In the genomic region with DNA sequence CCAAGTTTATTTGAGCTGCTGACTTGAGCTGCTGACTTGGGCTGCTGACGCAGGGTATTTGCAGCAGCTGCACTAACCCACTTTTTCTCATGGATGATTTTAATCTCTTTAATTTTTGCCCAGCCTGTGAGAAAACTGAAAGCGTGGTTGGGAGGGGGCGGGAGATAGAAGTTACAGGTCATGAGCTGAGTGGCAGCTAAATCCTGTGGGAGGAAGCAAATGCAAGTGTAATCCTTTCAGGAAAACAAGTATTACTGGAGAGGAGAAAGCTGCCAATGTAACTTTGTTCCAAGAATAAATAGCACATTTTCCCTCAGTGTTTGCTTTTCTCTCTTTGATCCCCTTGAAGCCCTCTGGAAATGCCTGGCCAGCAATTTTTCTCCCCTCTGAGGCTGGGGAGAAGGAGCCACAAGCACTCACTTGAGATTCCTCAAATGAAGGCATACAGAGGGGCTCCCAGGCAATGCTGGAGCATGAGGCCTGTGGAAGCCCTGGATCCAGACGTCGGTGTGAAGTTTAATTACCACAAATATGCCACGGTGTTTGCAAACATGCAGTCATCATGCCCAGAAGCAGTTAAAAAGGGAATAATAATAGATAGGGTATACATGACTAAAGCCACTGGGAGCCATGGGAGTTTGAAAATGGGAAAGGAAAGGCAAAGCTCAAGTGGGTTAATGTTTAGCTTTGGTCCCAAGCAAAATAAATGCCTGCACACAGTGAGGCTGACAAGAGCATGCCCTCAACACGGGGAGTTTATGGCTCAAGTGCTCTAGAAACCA, we compare ENCODE assay signal across 12 cellular contexts. TPM values are rescaled to one million over a fixed set of nuclear protein-coding genes. Genes with fewer than 3 reads are reported as not detected.
A peak's percentile ranks its signal among the peaks of the same experiment; 100 is the strongest.
DNase-seq lines count a peak whose midpoint lies in the region; ATAC-seq, FAIRE-seq and TF ChIP-seq lines count a peak whose summit lies in the region.
"Had no signal": no experiment of that assay in that cellular context is flagged by ENCODE, and none has a peak within 500 bp of the region (broad histone marks: within the 10 kb centered on the region; RNA-seq: fewer than 3 reads in every experiment).

No MANE protein-coding gene starts in this region.

- H3K27me3 ChIP-seq in A673 (replicated peaks; ENCODE audit: insufficient read depth, low read depth, low read length, poor library complexity) (no peaks in the 10 kb centered on the region), KMS-11 (ENCODE audit: insufficient read depth, low read depth) (no peaks in the 10 kb centered on the region), H1 (replicated peaks in 1 of 4; ENCODE audit: control insufficient read depth in 3 of 4, extremely low read depth in 1 of 4, insufficient read depth in 3 of 4, low read length in 3 of 4) (no peaks in the 10 kb centered on the region; a peak in 2 of 7 replicates), Karpas-422 (ENCODE audit: low read length) (no peaks in the 10 kb centered on the region)
- H3K27me3 ChIP-seq: BLaER1 treated with 17β-estradiol and CSF1 and Interleukin-3, amounts not matched to agents 10 nM and 100 nM had no signal

- H3K4ac ChIP-seq in H1 (replicated peaks; ENCODE audit: insufficient read length, low read depth, low read length): no peak overlapping the region

- DNase-seq in A673 (ENCODE audit: low spot score): peak; percentile 89
- no peak for DNase-seq in H1 (ENCODE audit: low read depth in 1 of 2, low spot score in 2 of 2)
- DNase-seq in myocyte (ENCODE audit: low read depth): peak; percentile 81
- no peak for DNase-seq in SK-N-DZ (ENCODE audit: low spot score)
- no peak for DNase-seq in Karpas-422
- no peak for DNase-seq in ecto neural progenitor cell (ENCODE audit: low spot score)
- DNase-seq: activated CD4-positive, alpha-beta T cell treated with anti-CD3 and anti-CD28 coated beads for 4 hours; activated naive CD8-positive, alpha-beta T cell treated with anti-CD3 and anti-CD28 coated beads, Interleukin-2, amount 50 U/mL, for 24 hours; NCI-H1048 had no signal

- no peak for TF ChIP-seq RAD21 in H1 (IDR thresholded peaks at IDR 0.05 in 1 of 2, conservative IDR thresholded peaks at IDR 0.05 in 1 of 2; ENCODE audit: low read depth in 2 of 2, low read length in 2 of 2)

- peaks cover 27% of the 10 kb centered on the region for H3K4me1 ChIP-seq in A673 (ENCODE audit: insufficient read depth, low read length, poor library complexity, severe bottlenecking)
- H3K4me1 ChIP-seq in KMS-11 (ENCODE audit: low read depth, poor library complexity, severe bottlenecking): peaks cover 17% of the 10 kb centered on the region
- H3K4me1 ChIP-seq in H1 (replicated peaks in 1 of 4; ENCODE audit: control insufficient read depth in 3 of 4, insufficient read depth in 4 of 4, low read length in 3 of 4): no peaks in the 10 kb centered on the region
- H3K4me1 ChIP-seq in Karpas-422 (ENCODE audit: low read length): no peaks in the 10 kb centered on the region

- no peaks in the 10 kb centered on the region for H3K79me2 ChIP-seq in KMS-11 (ENCODE audit: insufficient read depth, low read depth)
- H3K79me2 ChIP-seq in H1 (ENCODE audit: control insufficient read depth in 1 of 2, insufficient read depth in 2 of 2, low read length in 2 of 2): no peaks in the 10 kb centered on the region
- H3K79me2 ChIP-seq in Karpas-422 (ENCODE audit: low read length): no peaks in the 10 kb centered on the region

- H3K36me3 ChIP-seq in A673 (ENCODE audit: insufficient read depth, low read length, poor library complexity, severe bottlenecking) (no peaks in the 10 kb centered on the region), KMS-11 (ENCODE audit: insufficient read depth) (no peaks in the 10 kb centered on the region), H1 (ENCODE audit: control insufficient read depth in 2 of 4, insufficient read depth in 4 of 4, low read length in 3 of 4) (no peaks in the 10 kb centered on the region), Karpas-422 (ENCODE audit: insufficient read depth, low read length) (no peaks in the 10 kb centered on the region)
- H3K36me3 ChIP-seq: BLaER1 treated with 17β-estradiol and CSF1 and Interleukin-3, amounts not matched to agents 10 nM and 100 nM had no signal

- H3K4me3 ChIP-seq in A673 (ENCODE audit: low read depth, low read length, poor library complexity, severe bottlenecking) (no peak overlapping the region), KMS-11 (IDR thresholded peaks at IDR 0.05; ENCODE audit: insufficient read depth, low read depth, low read length) (no peak overlapping the region), H1 (ENCODE audit: extremely low read depth in 1 of 4, insufficient read depth in 2 of 4, low read depth in 3 of 4, low read length in 4 of 4) (no peak overlapping the region), Karpas-422 (ENCODE audit: low read length) (no peak overlapping the region)
- H3K4me3 ChIP-seq: BLaER1 treated with 17β-estradiol and CSF1 and Interleukin-3, amounts not matched to agents 10 nM and 100 nM had no signal

- no peak overlapping the region for H3K18ac ChIP-seq in H1 (ENCODE audit: extremely low read depth, low read length)

- TF ChIP-seq CTCF in A673 (conservative IDR thresholded peaks at IDR 0.05; ENCODE audit: low read depth, low read length): no peak
- TF ChIP-seq CTCF in KMS-11 (conservative IDR thresholded peaks at IDR 0.05; ENCODE audit: low read depth, low read length): no peak
- no peak for TF ChIP-seq CTCF in H1 (IDR thresholded peaks at IDR 0.05; ENCODE audit: control extremely low read depth in 1 of 3, insufficient read depth in 1 of 3, low read depth in 1 of 3, low read length in 3 of 3)

- H2BK120ac ChIP-seq in H1 (replicated peaks; ENCODE audit: low read depth, low read length): no peak overlapping the region

- no peak overlapping the region for H4K91ac ChIP-seq in H1 (replicated peaks; ENCODE audit: insufficient read length, low read length)

- H4K20me1 ChIP-seq in KMS-11 (ENCODE audit: insufficient read depth) (no peaks in the 10 kb centered on the region), H1 (replicated peaks in 1 of 2; ENCODE audit: control insufficient read depth in 1 of 2, insufficient read depth in 2 of 2, low read length in 2 of 2) (no peaks in the 10 kb centered on the region), Karpas-422 (ENCODE audit: insufficient read depth, low read depth, low read length) (no peaks in the 10 kb centered on the region)
- H4K20me1 ChIP-seq: BLaER1 treated with 17β-estradiol and CSF1 and Interleukin-3, amounts not matched to agents 10 nM and 100 nM had no signal

- H3K79me1 ChIP-seq in H1 (ENCODE audit: low read depth, low read length): no peaks in the 10 kb centered on the region

- H2BK15ac ChIP-seq in H1 (ENCODE audit: low read length): no peak overlapping the region

- H2AFZ ChIP-seq in KMS-11 (ENCODE audit: low read depth) (peak overlapping the region; percentile 28; the same call in 1 of the 2 replicates), H1 (ENCODE audit: low read length) (0 out of 2 replicates have a peak overlapping the region, but pooled peaks have one; percentile 30), Karpas-422 (ENCODE audit: low read length) (no peak overlapping the region)

- peak overlapping the region; percentile 64 for H3K27ac ChIP-seq in A673 (ENCODE audit: low read depth, low read length, poor library complexity, severe bottlenecking)
- H3K27ac ChIP-seq in KMS-11: peak overlapping the region; percentile 31; the same call in 1 of the 2 replicates
- H3K27ac ChIP-seq in H1 (ENCODE audit: low read depth, low read length): no peak overlapping the region
- H3K27ac ChIP-seq in Karpas-422 (ENCODE audit: low read length): no peak overlapping the region
- H3K27ac ChIP-seq: BLaER1 treated with 17β-estradiol and CSF1 and Interleukin-3, amounts not matched to agents 10 nM and 100 nM had no signal

- 86% methylated on average over 7 of the region's 7 CpGs; no CpG with 5 or more reads in 1 of the 2 experiments for WGBS in H1 (ENCODE audit: extremely low coverage in 1 of 2, insufficient coverage in 1 of 2, insufficient read length in 1 of 2, insufficient replicate concordance in 2 of 2, low coverage in 1 of 2, low lambda C conversion rate in 2 of 2, missing lambda C conversion rate in 1 of 2), 2 experiments

- H3K9me3 ChIP-seq in A673 (ENCODE audit: low read depth, low read length, poor library complexity, severe bottlenecking): no peaks in the 10 kb centered on the region
- no peaks in the 10 kb centered on the region for H3K9me3 ChIP-seq in H1 (ENCODE audit: insufficient read depth in 2 of 2, low read depth in 1 of 2, low read length in 1 of 2)
- no peaks in the 10 kb centered on the region for H3K9me3 ChIP-seq in Karpas-422 (ENCODE audit: low read length)
- H3K9me3 ChIP-seq: BLaER1 treated with 17β-estradiol and CSF1 and Interleukin-3, amounts not matched to agents 10 nM and 100 nM had no signal

- CTCF ChIA-PET in A673 (lab: Charles Lee): no interaction called here
- CTCF ChIA-PET in H1 (lab: Charles Lee; ENCODE audit: partially characterized antibody): interaction anchor here (1.6 to 2.4 kb wide), 3 partner anchors 10 to 38 kb away, joined by 4 to 7 read pairs (median 5); no protein-coding TSS in a partner anchor

- H3K23me2 ChIP-seq in H1 (ENCODE audit: low read depth, low read length): no peaks in the 10 kb centered on the region

- H3K9me2 ChIP-seq in Karpas-422 (replicated peaks; ENCODE audit: insufficient read depth, low read length): no peaks in the 10 kb centered on the region

- TF ChIP-seq POLR2A in H1 (IDR thresholded peaks at IDR 0.05; ENCODE audit: control extremely low read depth in 1 of 2, low read depth in 2 of 2, low read length in 2 of 2): no peak

- no peak for ATAC-seq in HG02763 (IDR thresholded peaks at IDR 0.05; ENCODE audit: unreplicated experiment)

- H3K14ac ChIP-seq in H1 (ENCODE audit: insufficient read length): no peak overlapping the region

- FAIRE-seq in H1 (lab: Jason Lieb, UNC): no peak

- intact Hi-C loops in A673 (cut with micrococcal nuclease; ENCODE audit: unreplicated experiment): no loop called here

- no peak overlapping the region for H2BK12ac ChIP-seq in H1 (ENCODE audit: low read depth, low read length)

- no TSS peak for BruUV-seq in A673 (replicated peaks; lab: Mats Ljungman, UMichigan)

- H4K5ac ChIP-seq in H1 (ENCODE audit: insufficient read length, low read depth, low read length): no peak overlapping the region

- H3K4me2 ChIP-seq in KMS-11 (peak overlapping the region; percentile 33), H1 (ENCODE audit: insufficient read depth in 1 of 2, low read depth in 2 of 2, low read length in 2 of 2) (no peak overlapping the region), Karpas-422 (ENCODE audit: low read depth, low read length, poor library complexity, severe bottlenecking) (no peak overlapping the region)

- TF ChIP-seq EP300 in H1 (IDR thresholded peaks at IDR 0.05; ENCODE audit: borderline replicate concordance in 1 of 2, low read depth in 2 of 2, low read length in 2 of 2): no peak

- H3K23ac ChIP-seq in H1 (ENCODE audit: insufficient read length): no peak overlapping the region

- POLR2A ChIA-PET in A673 (lab: Charles Lee; ENCODE audit: low non-redundant PET) (no interaction called here), H1 (lab: Charles Lee; ENCODE audit: partially characterized antibody) (no interaction called here)

- H2BK20ac ChIP-seq in H1 (ENCODE audit: low read length): no peak overlapping the region

- no peak overlapping the region for H2AK5ac ChIP-seq in H1 (ENCODE audit: low read depth, low read length)

- H3K56ac ChIP-seq in H1 (replicated peaks; ENCODE audit: insufficient read length, low read depth, low read length): no peak overlapping the region

- peak overlapping the region; percentile 20; the same call in 1 of the 2 replicates for H3K9ac ChIP-seq in KMS-11
- H3K9ac ChIP-seq in H1 (replicated peaks in 1 of 4; ENCODE audit: extremely low read depth in 1 of 4, low read depth in 3 of 4, low read length in 3 of 4): no peak overlapping the region
- H3K9ac ChIP-seq in Karpas-422 (ENCODE audit: low read length): no peak overlapping the region
- H3K9ac ChIP-seq: BLaER1 treated with 17β-estradiol and CSF1 and Interleukin-3, amounts not matched to agents 10 nM and 100 nM had no signal

- H4K8ac ChIP-seq in H1 (ENCODE audit: extremely low read depth, insufficient read depth, low read length): no peak overlapping the region

- no peak overlapping the region for H2BK5ac ChIP-seq in H1 (ENCODE audit: low read depth, low read length)

RNA-seq across cellular contexts. Expression of gene EVA1A, which starts 10.4 kb away (rescaled TPM):
- total RNA-seq in A673 (2021) (4.0 and 4.3 TPM in 2 replicates), myocyte (3.2 and 4.4 TPM in 2 replicates)
- 1.2 and 4.3 TPM in 2 replicates for total RNA-seq in H1 (2021; fragmentation: NEBNext Ultra II Directional; extraction: Animal tissue kit (Norgen Biotek cat#: 25700))
- polyA plus RNA-seq in H1 (2011; rRNA removed): 2.4 and 2.7 TPM in 2 replicates
- polyA plus RNA-seq in H1 (2011; cell fraction: cytosol; rRNA removed): 2.8 TPM
- 3.4 TPM for polyA plus RNA-seq in H1 (2011; cell fraction: nucleus; rRNA removed)
- 0.90 to 1.4 TPM (median 1.3 TPM) in 4 replicates for polyA plus RNA-seq in H1 (2012, experiment 1 of 2)
- polyA plus RNA-seq in H1 (2012, experiment 2 of 2): 1.9 TPM
- polyA plus RNA-seq in H1 (2013, experiment 1 of 2): 2.1 TPM
- polyA plus RNA-seq in H1 (2013, experiment 2 of 2): 2.0 TPM
- 2.5 and 3.9 TPM in 2 replicates for polyA minus RNA-seq in H1 (2011; rRNA and poly(A)+ RNA removed)
- 2.1 TPM for polyA minus RNA-seq in H1 (2011; cell fraction: cytosol; rRNA and poly(A)+ RNA removed)
- 3.2 TPM for polyA minus RNA-seq in H1 (2011; cell fraction: nucleus; rRNA and poly(A)+ RNA removed)
- polyA plus RNA-seq in myocyte (2012): 18.2 TPM
- polyA plus RNA-seq in SK-N-DZ (2014; cell fraction: cytosol; rRNA removed): not detected in 2 replicates
- not detected in 2 replicates for polyA plus RNA-seq in SK-N-DZ (2014; cell fraction: nucleus; rRNA removed)
- total RNA-seq in Karpas-422 (2014; rRNA removed; shearing (Covaris generic); ENCODE audit: low replicate concordance): not detected in 2 replicates

Comparison
In these comparisons a context has a peak if more than half of its experiments do, and no peak if none do; other contexts are left out.
1. DNase-seq: peak in A673 (single experiment) and myocyte (single experiment); none in H1 (0 of 2), SK-N-DZ (single experiment), Karpas-422 (single experiment) and ecto neural progenitor cell (single experiment).
2. H3K27ac ChIP-seq: peak in A673 (single experiment) and KMS-11 (single experiment); none in H1 (single experiment) and Karpas-422 (single experiment).